In genomic region chrX:11189097-11189496, GRCh38 we compare ENCODE assay signal across 25 cellular contexts.
"Had no signal": no experiment of that assay in that cellular context is flagged by ENCODE, and none has a peak within 500 bp of the region (broad histone marks: within the 10 kb centered on the region; RNA-seq: fewer than 3 reads in every experiment).

No MANE protein-coding gene starts in this region.

- H3K9me3 ChIP-seq: body of pancreas, left ventricle myocardium inferior, mucosa of descending colon, neutrophil, ovary, prostate gland, sigmoid colon, spleen, tibial nerve had no signal

- H3K27ac ChIP-seq: body of pancreas, coronary artery, dorsolateral prefrontal cortex, left ventricle myocardium inferior, neutrophil, ovary, prostate gland, sigmoid colon, spleen, tibial nerve had no signal

- ATAC-seq: body of pancreas, mucosa of descending colon had no signal

- H3K27ac Mint-ChIP-seq: activated naive CD8-positive, alpha-beta T cell; activated T-cell treated with anti-CD3 and anti-CD28 coated beads, Interleukin-2, amount 50 U/mL, for 72 hours; nephron had no signal

- H3K36me3 Mint-ChIP-seq: activated naive CD8-positive, alpha-beta T cell had no signal

- H3K36me3 ChIP-seq: left ventricle myocardium inferior, neutrophil, ovary, prostate gland, sigmoid colon had no signal

- H3K4me1 ChIP-seq: body of pancreas, left ventricle myocardium inferior, prostate gland, spleen, tibial nerve had no signal

- H3K4me3 ChIP-seq: body of pancreas, coronary artery, dorsolateral prefrontal cortex, left ventricle myocardium inferior, lung, mucosa of descending colon, ovary, prostate gland, sigmoid colon, spleen, tibial nerve had no signal

- DNase-seq: activated CD4-positive, alpha-beta T cell treated with anti-CD3 and anti-CD28 coated beads for 4 hours; activated CD4-positive, alpha-beta T cell treated with anti-CD3 and anti-CD28 coated beads, Interleukin-2, amount 50 U/mL, for 4 hours; activated CD4-positive, CD25-positive, alpha-beta regulatory T cell; activated effector memory CD4-positive, alpha-beta T cell treated with Interleukin-2 at 50 U/mL for 16 hours; activated naive CD4-positive, alpha-beta T cell treated with Interleukin-2 at 50 U/mL for 16 hours; activated T-cell treated with anti-CD3 and anti-CD28 coated beads for 4 hours; anterior cingulate cortex; body of pancreas; dorsolateral prefrontal cortex; effector memory CD4-positive, alpha-beta T cell; left ventricle myocardium inferior; mucosa of descending colon; ovary; retina; sigmoid colon; spleen; stimulated activated naive CD4-positive, alpha-beta T cell treated with Interleukin-2 at 50 U/mL for 16 hours had no signal

- H3K4me3 Mint-ChIP-seq: activated naive CD8-positive, alpha-beta T cell; activated T-cell treated with anti-CD3 and anti-CD28 coated beads, Interleukin-2, amount 50 U/mL, for 72 hours; nephron had no signal

- H3K9me3 Mint-ChIP-seq: activated T-cell treated with anti-CD3 and anti-CD28 coated beads, Interleukin-2, amount 50 U/mL, for 72 hours; nephron had no signal

- H3K27me3 ChIP-seq: body of pancreas, neutrophil, ovary, sigmoid colon, spleen, tibial nerve had no signal
